Comparison of ENCODE assay signal across 12 cellular contexts in genomic region chr11:2807276-2807681, GRCh38.
DNase-seq lines count a peak whose midpoint lies in the region; ATAC-seq, FAIRE-seq and TF ChIP-seq lines count a peak whose summit lies in the region.
"Had no signal": no experiment of that assay in that cellular context is flagged by ENCODE, and none has a peak within 500 bp of the region (broad histone marks: within the 10 kb centered on the region; RNA-seq: fewer than 3 reads in every experiment).

No MANE protein-coding gene starts in this region.

- CTCF ChIA-PET in A549 (lab: Yijun Ruan, JAX), result no interaction called here

- 24% methylated on average over 27 of the region's 27 CpGs for WGBS in A549 (ENCODE audit: missing lambda C conversion rate)

- H3K27ac Mint-ChIP-seq in immature natural killer cell, result no peak overlapping the region

- POLR2A ChIA-PET in A549 (lab: Yijun Ruan, JAX), result no interaction called here

- no peak for TF ChIP-seq EP300 in A549 (IDR thresholded peaks at IDR 0.05)

- DNase-seq in A549 (ENCODE audit: low read depth in 1 of 2, low spot score in 1 of 2) (no peak), NCI-H2029 treated with DMSO at 0.1 percent for 48 hours (lab: John Stamatoyannopoulos, UW) (peak; percentile 17), fibroblast of the aortic adventitia (ENCODE audit: low read depth) (peak; percentile 32), MG63 (no peak), NCI-H748 treated with DMSO at 0.1 percent for 48 hours (lab: John Stamatoyannopoulos, UW) (no peak), immature natural killer cell (no peak)
- DNase-seq: brain microvascular endothelial cell; NCI-H446; stimulated activated CD4-positive, alpha-beta T cell treated with anti-CD3 and anti-CD28 coated beads, Interleukin-4, amount 100 ng/mL, for 1 hour had no signal

- ATAC-seq in A549 (peak; percentile 31 to 42; a peak in 3 of 6 replicates), GM18868 (IDR thresholded peaks at IDR 0.05; ENCODE audit: unreplicated experiment) (no peak)

- H3K4me1 Mint-ChIP-seq in immature natural killer cell, result peaks cover 7 to 15% of the 10 kb centered on the region in 2 donors

- peak overlapping the region; percentile 20 for H2AFZ ChIP-seq in neuron (ENCODE audit: low read depth, low read length)

- no peak for TF ChIP-seq RAD21 in A549 (conservative IDR thresholded peaks at IDR 0.05 in 1 of 2, IDR thresholded peaks at IDR 0.05 in 1 of 2)

- H3K27ac ChIP-seq in A549, result peak overlapping the region in 1 of 2 experiments; percentile 37; a peak in 1 of 6 replicates
- H3K27ac ChIP-seq: brain microvascular endothelial cell had no signal

- no peaks in the 10 kb centered on the region for H3K36me3 Mint-ChIP-seq in immature natural killer cell

- no peak for TF ChIP-seq POLR2A in A549 (IDR thresholded peaks at IDR 0.05; ENCODE audit: low read length)

- H3K27me3 Mint-ChIP-seq in immature natural killer cell (ENCODE audit: low read depth in 3 of 3), result peaks cover 2 to 10% (median 6%) of the 10 kb centered on the region in 3 donors

- H3K4me2 ChIP-seq in A549, result peak overlapping the region; percentile 30; the same call in 1 of the 3 replicates

- no peaks in the 10 kb centered on the region for H3K9me3 Mint-ChIP-seq in immature natural killer cell

- H3K9me3 ChIP-seq in A549, result peaks cover 15% of the 10 kb centered on the region; the same call in 2 of the 3 replicates
- peaks cover 3% of the 10 kb centered on the region for H3K9me3 ChIP-seq in neuron (ENCODE audit: low read length)
- no peaks in the 10 kb centered on the region for H3K9me3 ChIP-seq in MG63

- H3K4me3 Mint-ChIP-seq in immature natural killer cell, result no peak overlapping the region

- H3K4me3 ChIP-seq in A549 (no peak overlapping the region), fibroblast of the aortic adventitia (ENCODE audit: low read depth, low read length) (no peak overlapping the region), neuron (ENCODE audit: low read length) (no peak overlapping the region), MG63 (no peak overlapping the region)

- peaks cover 4% of the 10 kb centered on the region; the same call in 1 of the 3 replicates for H3K4me1 ChIP-seq in A549
- peaks cover 30% of the 10 kb centered on the region for H3K4me1 ChIP-seq in neuron (ENCODE audit: insufficient read depth, low read length)
- H3K4me1 ChIP-seq: Caco-2 had no signal

- no peak for FAIRE-seq in A549 (lab: Jason Lieb, UNC)

- H3K36me3 ChIP-seq in neuron (ENCODE audit: insufficient read depth, low read length), result no peaks in the 10 kb centered on the region
- H3K36me3 ChIP-seq in MG63, result no peaks in the 10 kb centered on the region
- H3K36me3 ChIP-seq: brain microvascular endothelial cell had no signal

- TF ChIP-seq CTCF in A549 (IDR thresholded peaks at IDR 0.05) (no peak), fibroblast of the aortic adventitia (IDR thresholded peaks at IDR 0.05; ENCODE audit: insufficient read depth, low read length) (no peak)

- H3K27me3 ChIP-seq in neuron (ENCODE audit: insufficient read depth, low read length), result peaks cover 4% of the 10 kb centered on the region
- peaks cover 2% of the 10 kb centered on the region; the same call in 1 of the 2 replicates for H3K27me3 ChIP-seq in MG63

TF ChIP-seq in A549, 52 proteins besides CTCF, POLR2A, EP300 and RAD21:
- TF ChIP-seq CHD2 (IDR thresholded peaks at IDR 0.05; ENCODE audit: low read length, partially characterized antibody), result no peak
- TF ChIP-seq HDAC2 (IDR thresholded peaks at IDR 0.05), result no peak
- no peak for TF ChIP-seq EHMT2 (IDR thresholded peaks at IDR 0.05; ENCODE audit: low read depth)
- TF ChIP-seq SMC3 (IDR thresholded peaks at IDR 0.05), result no peak
- TF ChIP-seq, protein P1, sequence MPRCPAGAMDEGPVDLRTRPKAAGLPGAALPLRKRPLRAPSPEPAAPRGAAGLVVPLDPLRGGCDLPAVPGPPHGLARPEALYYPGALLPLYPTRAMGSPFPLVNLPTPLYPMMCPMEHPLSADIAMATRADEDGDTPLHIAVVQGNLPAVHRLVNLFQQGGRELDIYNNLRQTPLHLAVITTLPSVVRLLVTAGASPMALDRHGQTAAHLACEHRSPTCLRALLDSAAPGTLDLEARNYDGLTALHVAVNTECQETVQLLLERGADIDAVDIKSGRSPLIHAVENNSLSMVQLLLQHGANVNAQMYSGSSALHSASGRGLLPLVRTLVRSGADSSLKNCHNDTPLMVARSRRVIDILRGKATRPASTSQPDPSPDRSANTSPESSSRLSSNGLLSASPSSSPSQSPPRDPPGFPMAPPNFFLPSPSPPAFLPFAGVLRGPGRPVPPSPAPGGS (IDR thresholded peaks at IDR 0.05), result no peak
- no peak for TF ChIP-seq FOXS1 (CRISPR knock-in tag; IDR thresholded peaks at IDR 0.05)
- TF ChIP-seq JUN (IDR thresholded peaks at IDR 0.05), result no peak
- TF ChIP-seq MAFK (IDR thresholded peaks at IDR 0.05; ENCODE audit: partially characterized antibody), result no peak
- no peak for TF ChIP-seq HOXB5 (CRISPR knock-in tag; IDR thresholded peaks at IDR 0.05)
- no peak for TF ChIP-seq REST (IDR thresholded peaks at IDR 0.05)
- TF ChIP-seq FOSL2 (IDR thresholded peaks at IDR 0.05), result no peak
- TF ChIP-seq FOSL2 (CRISPR knock-in tag; IDR thresholded peaks at IDR 0.05), result no peak
- TF ChIP-seq, protein P2, sequence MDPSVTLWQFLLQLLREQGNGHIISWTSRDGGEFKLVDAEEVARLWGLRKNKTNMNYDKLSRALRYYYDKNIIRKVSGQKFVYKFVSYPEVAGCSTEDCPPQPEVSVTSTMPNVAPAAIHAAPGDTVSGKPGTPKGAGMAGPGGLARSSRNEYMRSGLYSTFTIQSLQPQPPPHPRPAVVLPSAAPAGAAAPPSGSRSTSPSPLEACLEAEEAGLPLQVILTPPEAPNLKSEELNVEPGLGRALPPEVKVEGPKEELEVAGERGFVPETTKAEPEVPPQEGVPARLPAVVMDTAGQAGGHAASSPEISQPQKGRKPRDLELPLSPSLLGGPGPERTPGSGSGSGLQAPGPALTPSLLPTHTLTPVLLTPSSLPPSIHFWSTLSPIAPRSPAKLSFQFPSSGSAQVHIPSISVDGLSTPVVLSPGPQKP (IDR thresholded peaks at IDR 0.05; ENCODE audit: low read depth, low read length), result no peak
- TF ChIP-seq FOSB (CRISPR knock-in tag; IDR thresholded peaks at IDR 0.05), result no peak
- TF ChIP-seq CBX8 (IDR thresholded peaks at IDR 0.05), result no peak
- TF ChIP-seq RFX5 (IDR thresholded peaks at IDR 0.05), result no peak
- no peak for TF ChIP-seq GATA3 (IDR thresholded peaks at IDR 0.05; ENCODE audit: borderline replicate concordance)
TF ChIP-seq in A549: peak in this region for 0.

Comparison
In these comparisons a context has a peak if more than half of its experiments do, and no peak if none do; other contexts are left out.
1. DNase-seq: peak in NCI-H2029 treated with DMSO at 0.1 percent for 48 hours (single experiment) and fibroblast of the aortic adventitia (single experiment); none in A549 (0 of 2), MG63 (single experiment), NCI-H748 treated with DMSO at 0.1 percent for 48 hours (single experiment) and immature natural killer cell (0 of 3).